ENCODE assay signal across 9 cellular contexts in genomic region chr22:49959782-49960158, GRCh38. TPM values are rescaled to one million over a fixed set of nuclear protein-coding genes. Genes with fewer than 3 reads are reported as not detected.
A peak's percentile ranks its signal among the peaks of the same experiment; 100 is the strongest.
DNase-seq lines count a peak whose midpoint lies in the region; ATAC-seq and TF ChIP-seq lines count a peak whose summit lies in the region.
"Had no signal": no experiment of that assay in that cellular context is flagged by ENCODE, and none has a peak within 500 bp of the region (broad histone marks: within the 10 kb centered on the region; RNA-seq: fewer than 3 reads in every experiment).

No MANE protein-coding gene starts in this region.

- H4K91ac ChIP-seq in trophoblast cell (ENCODE audit: low read depth, low read length): peak overlapping the region; percentile 72

- peak overlapping the region; percentile 66 for H3K4ac ChIP-seq in trophoblast cell (ENCODE audit: low read depth, low read length)

- H3K14ac ChIP-seq in trophoblast cell (ENCODE audit: low read length): peak overlapping the region; percentile 90

- CTCF ChIA-PET in WTC11 (lab: Charles Lee): interaction anchor here (0.7 to 1.6 kb wide), 3 partner anchors 13 to 71 kb away, joined by 4 to 5 read pairs (median 4); no protein-coding TSS in a partner anchor

- H3K4me3 Mint-ChIP-seq in WTC11: peak overlapping the region; percentile 63

- H3K27ac ChIP-seq in foreskin keratinocyte: peak overlapping the region; percentile 94
- peak overlapping the region; percentile 78 for H3K27ac ChIP-seq in trophoblast cell (ENCODE audit: low read depth, low read length)

- H3K4me1 Mint-ChIP-seq in WTC11: peaks cover 5% of the 10 kb centered on the region; the same call in 1 of the 2 replicates

- H3K79me1 ChIP-seq in trophoblast cell (ENCODE audit: low read length): peaks cover 37% of the 10 kb centered on the region

- WGBS in trophoblast cell (ENCODE audit: extremely low coverage, insufficient coverage, insufficient read length): no CpG with 5 or more reads among the region's 21 CpGs

- peak overlapping the region; percentile 74 for H2BK5ac ChIP-seq in trophoblast cell (ENCODE audit: low read depth, low read length, poor library complexity)

- no peak overlapping the region for H3K23ac ChIP-seq in trophoblast cell (ENCODE audit: low read length)

- peak overlapping the region; percentile 72 for H2BK120ac ChIP-seq in trophoblast cell (ENCODE audit: insufficient read depth, low read length, poor library complexity)

- peaks cover 25% of the 10 kb centered on the region for H3K79me2 ChIP-seq in trophoblast cell (ENCODE audit: control insufficient read depth, insufficient read depth, low read length, poor library complexity)

- DNase-seq in GM12865 (ENCODE audit: low read depth): peak; percentile 42
- no peak for DNase-seq in WTC11 (ENCODE audit: low spot score)
- no peak for DNase-seq in foreskin keratinocyte
- DNase-seq in trophoblast cell: peak; percentile 89 to 93
- DNase-seq in SKM-1 treated with dmso at 0.1 percent for 144 hours (lab: John Stamatoyannopoulos, UW; ENCODE audit: unreplicated experiment): no peak
- no peak for DNase-seq in midbrain (lab: John Stamatoyannopoulos, UW)
- no peak for DNase-seq in GF-D8 (lab: John Stamatoyannopoulos, UW)

- H3K4me3 ChIP-seq in GM12865 (ENCODE audit: low read depth, low read length): peak overlapping the region; percentile 75
- peak overlapping the region; percentile 75 for H3K4me3 ChIP-seq in trophoblast cell (ENCODE audit: low read depth, low read length)

- peak overlapping the region; percentile 74 for H3K4me2 ChIP-seq in trophoblast cell (ENCODE audit: low read length)

- H3K4me1 ChIP-seq in foreskin keratinocyte (no peaks in the 10 kb centered on the region), trophoblast cell (ENCODE audit: control insufficient read depth in 1 of 2, insufficient read depth in 2 of 2, low read length in 2 of 2) (peaks cover 17 to 27% of the 10 kb centered on the region in 2 experiments)

- H3K36me3 Mint-ChIP-seq in WTC11: peaks cover 7% of the 10 kb centered on the region

- H3K18ac ChIP-seq in trophoblast cell (ENCODE audit: low read length): peak overlapping the region; percentile 69

- TF ChIP-seq CTCF in GM12865 (IDR thresholded peaks at IDR 0.05; ENCODE audit: insufficient read depth, low read depth, low read length, missing control alignments) (no peak), WTC11 (IDR thresholded peaks at IDR 0.05) (no peak), foreskin keratinocyte (conservative IDR thresholded peaks at IDR 0.05) (no peak)

- peak overlapping the region; percentile 95 for H4K8ac ChIP-seq in trophoblast cell (ENCODE audit: low read depth, low read length)

- peaks cover 27 to 28% of the 10 kb centered on the region in 2 experiments for H3K36me3 ChIP-seq in trophoblast cell (ENCODE audit: control insufficient read depth in 1 of 2, insufficient read depth in 2 of 2, low read length in 2 of 2)

- ATAC-seq in HG03060 (IDR thresholded peaks at IDR 0.05; ENCODE audit: low read depth, unreplicated experiment) (peak; percentile 3), WTC11 (peak; percentile 25), foreskin keratinocyte (peak; percentile 9)

- peak overlapping the region; percentile 11 for H2AK5ac ChIP-seq in trophoblast cell (ENCODE audit: low read length)

- peaks cover 2% of the 10 kb centered on the region for H3K9me3 ChIP-seq in trophoblast cell (ENCODE audit: insufficient read depth, low read depth, low read length)

- POLR2A ChIA-PET in WTC11 (lab: Charles Lee): interaction anchor here (0.6 kb wide), 1 partner anchor 12 kb away, joined by 3 read pairs; no protein-coding TSS in a partner anchor

- H4K12ac ChIP-seq in trophoblast cell (ENCODE audit: low read depth, low read length): peak overlapping the region; percentile 90

- no peaks in the 10 kb centered on the region for H3K9me3 Mint-ChIP-seq in WTC11

- H3K9ac ChIP-seq in trophoblast cell (ENCODE audit: low read length): peak overlapping the region; percentile 49

- no peaks in the 10 kb centered on the region; the same call in 1 of the 2 replicates for H3K27me3 Mint-ChIP-seq in WTC11 (ENCODE audit: low read depth)

- no peaks in the 10 kb centered on the region for H3K27me3 ChIP-seq in foreskin keratinocyte
- H3K27me3 ChIP-seq in trophoblast cell (ENCODE audit: insufficient read depth, low read length): no peaks in the 10 kb centered on the region

- no peak overlapping the region for H3K27ac Mint-ChIP-seq in WTC11

- H2BK12ac ChIP-seq in trophoblast cell (ENCODE audit: low read length): peak overlapping the region; percentile 16

- H2AFZ ChIP-seq in trophoblast cell (ENCODE audit: insufficient read depth, low read length, poor library complexity): peak overlapping the region; percentile 64

TF ChIP-seq in WTC11, 78 proteins besides CTCF, POLR2A, EP300 and RAD21:
- TF ChIP-seq TCF7 (CRISPR knock-in tag; IDR thresholded peaks at IDR 0.05; ENCODE audit: low read depth) (no peak), CREM (CRISPR knock-in tag; IDR thresholded peaks at IDR 0.05) (no peak), FOXK1 (CRISPR knock-in tag; IDR thresholded peaks at IDR 0.05) (no peak), CBFB (CRISPR knock-in tag; IDR thresholded peaks at IDR 0.05; ENCODE audit: low read depth) (no peak), FOXJ3 (CRISPR knock-in tag; IDR thresholded peaks at IDR 0.05; ENCODE audit: borderline replicate concordance) (no peak), NR3C1 (CRISPR knock-in tag; conservative IDR thresholded peaks at IDR 0.05; ENCODE audit: low read depth) (no peak), ZNF121 (CRISPR knock-in tag; IDR thresholded peaks at IDR 0.05) (no peak), ZNF396 (CRISPR knock-in tag; IDR thresholded peaks at IDR 0.05; ENCODE audit: borderline replicate concordance) (no peak), GRHL2 (CRISPR knock-in tag; IDR thresholded peaks at IDR 0.05; ENCODE audit: insufficient replicate concordance, severe bottlenecking) (no peak), PRRX2 (CRISPR knock-in tag; IDR thresholded peaks at IDR 0.05) (no peak), ZNF423 (CRISPR knock-in tag; IDR thresholded peaks at IDR 0.05) (no peak), TEAD4 (CRISPR knock-in tag; IDR thresholded peaks at IDR 0.05) (no peak), JUN (CRISPR knock-in tag; IDR thresholded peaks at IDR 0.05) (no peak)
- TF ChIP-seq, protein P1, sequence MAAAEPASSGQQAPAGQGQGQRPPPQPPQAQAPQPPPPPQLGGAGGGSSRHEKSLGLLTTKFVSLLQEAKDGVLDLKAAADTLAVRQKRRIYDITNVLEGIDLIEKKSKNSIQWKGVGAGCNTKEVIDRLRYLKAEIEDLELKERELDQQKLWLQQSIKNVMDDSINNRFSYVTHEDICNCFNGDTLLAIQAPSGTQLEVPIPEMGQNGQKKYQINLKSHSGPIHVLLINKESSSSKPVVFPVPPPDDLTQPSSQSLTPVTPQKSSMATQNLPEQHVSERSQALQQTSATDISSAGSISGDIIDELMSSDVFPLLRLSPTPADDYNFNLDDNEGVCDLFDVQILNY (CRISPR knock-in tag; IDR thresholded peaks at IDR 0.05): no peak
- TF ChIP-seq, protein P2, sequence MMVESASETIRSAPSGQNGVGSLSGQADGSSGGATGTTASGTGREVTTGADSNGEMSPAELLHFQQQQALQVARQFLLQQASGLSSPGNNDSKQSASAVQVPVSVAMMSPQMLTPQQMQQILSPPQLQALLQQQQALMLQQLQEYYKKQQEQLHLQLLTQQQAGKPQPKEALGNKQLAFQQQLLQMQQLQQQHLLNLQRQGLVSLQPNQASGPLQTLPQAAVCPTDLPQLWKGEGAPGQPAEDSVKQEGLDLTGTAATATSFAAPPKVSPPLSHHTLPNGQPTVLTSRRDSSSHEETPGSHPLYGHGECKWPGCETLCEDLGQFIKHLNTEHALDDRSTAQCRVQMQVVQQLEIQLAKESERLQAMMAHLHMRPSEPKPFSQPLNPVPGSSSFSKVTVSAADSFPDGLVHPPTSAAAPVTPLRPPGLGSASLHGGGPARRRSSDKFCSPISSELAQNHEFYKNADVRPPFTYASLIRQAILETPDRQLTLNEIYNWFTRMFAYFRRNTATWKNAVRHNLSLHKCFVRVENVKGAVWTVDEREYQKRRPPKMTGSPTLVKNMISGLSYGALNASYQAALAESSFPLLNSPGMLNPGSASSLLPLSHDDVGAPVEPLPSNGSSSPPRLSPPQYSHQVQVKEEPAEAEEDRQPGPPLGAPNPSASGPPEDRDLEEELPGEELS (CRISPR knock-in tag; IDR thresholded peaks at IDR 0.05): no peak
- TF ChIP-seq, protein P3, sequence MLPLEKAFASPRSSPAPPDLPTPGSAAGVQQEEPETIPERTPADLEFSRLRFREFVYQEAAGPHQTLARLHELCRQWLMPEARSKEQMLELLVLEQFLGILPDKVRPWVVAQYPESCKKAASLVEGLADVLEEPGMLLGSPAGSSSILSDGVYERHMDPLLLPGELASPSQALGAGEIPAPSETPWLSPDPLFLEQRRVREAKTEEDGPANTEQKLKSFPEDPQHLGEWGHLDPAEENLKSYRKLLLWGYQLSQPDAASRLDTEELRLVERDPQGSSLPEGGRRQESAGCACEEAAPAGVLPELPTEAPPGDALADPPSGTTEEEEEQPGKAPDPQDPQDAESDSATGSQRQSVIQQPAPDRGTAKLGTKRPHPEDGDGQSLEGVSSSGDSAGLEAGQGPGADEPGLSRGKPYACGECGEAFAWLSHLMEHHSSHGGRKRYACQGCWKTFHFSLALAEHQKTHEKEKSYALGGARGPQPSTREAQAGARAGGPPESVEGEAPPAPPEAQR (CRISPR knock-in tag; IDR thresholded peaks at IDR 0.05): no peak

RNA-seq across cellular contexts. Expression of gene PIM3, which starts 0.8 kb away (rescaled TPM):
- total RNA-seq in WTC11 (2021) (42.9 to 45.7 TPM (median 44.3 TPM) in 3 replicates), foreskin keratinocyte (11.9 and 15.8 TPM in 2 replicates)
- 13.6 and 16.6 TPM in 2 replicates for polyA plus RNA-seq in foreskin keratinocyte
- polyA plus RNA-seq in trophoblast cell (2013): 66.6 and 72.8 TPM in 2 replicates

RNA-seq across cellular contexts. Expression of gene CRELD2, which starts 41.3 kb away (rescaled TPM):
- 34.9 to 42.8 TPM (median 35.2 TPM) in 3 replicates for total RNA-seq in WTC11 (2021)
- total RNA-seq in foreskin keratinocyte: 35.9 and 43.2 TPM in 2 replicates
- polyA plus RNA-seq in foreskin keratinocyte: 46.6 and 61.7 TPM in 2 replicates
- 42.2 and 46.8 TPM in 2 replicates for polyA plus RNA-seq in trophoblast cell (2013)

RNA-seq across cellular contexts. Expression of gene ALG12, which starts 41.5 kb away (rescaled TPM):
- total RNA-seq in WTC11 (2021): 26.5 to 29.2 TPM (median 26.7 TPM) in 3 replicates
- 12.7 and 15.4 TPM in 2 replicates for total RNA-seq in foreskin keratinocyte
- polyA plus RNA-seq in foreskin keratinocyte: 16.2 and 17.5 TPM in 2 replicates
- 22.3 and 22.8 TPM in 2 replicates for polyA plus RNA-seq in trophoblast cell (2013)

RNA-seq across cellular contexts. Expression of gene IL17REL, which starts 52.8 kb away (rescaled TPM):
- total RNA-seq in WTC11 (2021): 0.23 to 0.34 TPM (median 0.24 TPM) in 3 replicates
- total RNA-seq in foreskin keratinocyte: not detected in 2 replicates
- polyA plus RNA-seq in foreskin keratinocyte: not detected in 2 replicates
- 0.01 TPM in 1 of 2 replicates, not detected in the other for polyA plus RNA-seq in trophoblast cell (2013)
- total RNA-seq: subcutaneous adipose tissue had no signal

Comparison
In these comparisons a context has a peak if more than half of its experiments do, and no peak if none do; other contexts are left out.
1. DNase-seq: peak in GM12865 (single experiment) and trophoblast cell (2 of 2); none in WTC11 (single experiment), foreskin keratinocyte (0 of 2), SKM-1 treated with dmso at 0.1 percent for 144 hours (single experiment), midbrain (single experiment) and GF-D8 (single experiment).
2. Peak in every context shown above with its lines, with median percentiles within 50 percentile points of each other: ATAC-seq.